Comparison of ENCODE assay signal across 31 cellular contexts in genomic region chr17:13590441-13590840, GRCh38. TPM values are rescaled to one million over a fixed set of nuclear protein-coding genes. Genes with fewer than 3 reads are reported as not detected.
DNase-seq lines count a peak whose midpoint lies in the region; ATAC-seq and TF ChIP-seq lines count a peak whose summit lies in the region.
"Had no signal": no experiment of that assay in that cellular context is flagged by ENCODE, and none has a peak within 500 bp of the region (broad histone marks: within the 10 kb centered on the region; RNA-seq: fewer than 3 reads in every experiment).

No MANE protein-coding gene starts in this region.

- TF ChIP-seq CTCF in HFFc6 (IDR thresholded peaks at IDR 0.05) = no peak
- no peak for TF ChIP-seq CTCF in WTC11 (IDR thresholded peaks at IDR 0.05)
- no peak for TF ChIP-seq CTCF in prostate gland (IDR thresholded peaks at IDR 0.05)

- intact Hi-C loops in prostate gland (cut with DNase I) = loop anchor here (5.0 kb wide), 1 partner anchor 253 kb away; no protein-coding TSS in a partner anchor

- WGBS in prostate gland = 95% methylated on average over 1 of the region's 1 CpG

- POLR2A ChIA-PET in WTC11 (lab: Charles Lee) = no interaction called here

- peak overlapping the region; percentile 68 for H3K27ac Mint-ChIP-seq in HFFc6
- 0 out of 2 replicates have a peak overlapping the region, but pooled peaks have one; percentile 22 for H3K27ac Mint-ChIP-seq in WTC11
- H3K27ac Mint-ChIP-seq: activated CD4-positive, alpha-beta memory T cell treated with anti-CD3 and anti-CD28 coated beads for 36 hours; activated naive CD4-positive, alpha-beta T cell treated with anti-CD3 and anti-CD28 coated beads, Interleukin-2, amount 10 ng/mL, durations not matched to agents 7 days and 5 days had no signal

- H3K4me1 ChIP-seq in prostate gland (replicated peaks) = no peaks in the 10 kb centered on the region
- H3K4me1 ChIP-seq: Caco-2, colonic mucosa, sigmoid colon, tibial nerve had no signal

- H3K4me3 Mint-ChIP-seq in HFFc6 = peak overlapping the region; percentile 68
- H3K4me3 Mint-ChIP-seq in WTC11 = no peak overlapping the region
- H3K4me3 Mint-ChIP-seq: activated CD4-positive, alpha-beta memory T cell treated with anti-CD3 and anti-CD28 coated beads for 36 hours; activated naive CD4-positive, alpha-beta T cell treated with anti-CD3 and anti-CD28 coated beads, Interleukin-2, amount 10 ng/mL, durations not matched to agents 7 days and 5 days had no signal

- H3K9me3 ChIP-seq in prostate gland = no peaks in the 10 kb centered on the region
- H3K9me3 ChIP-seq: Caco-2, colonic mucosa, psoas muscle, sigmoid colon, tibial nerve had no signal

- H3K27ac ChIP-seq in prostate gland = no peak overlapping the region
- H3K27ac ChIP-seq: C4-2B, colonic mucosa, psoas muscle, sigmoid colon, tibial nerve had no signal

- H3K36me3 Mint-ChIP-seq in HFFc6 (ENCODE audit: low read depth) (peaks cover 30% of the 10 kb centered on the region), WTC11 (peaks cover 4% of the 10 kb centered on the region)
- H3K36me3 Mint-ChIP-seq: activated CD4-positive, alpha-beta memory T cell treated with anti-CD3 and anti-CD28 coated beads for 36 hours; activated naive CD4-positive, alpha-beta T cell treated with anti-CD3 and anti-CD28 coated beads, Interleukin-2, amount 10 ng/mL, durations not matched to agents 7 days and 5 days had no signal

- H3K27me3 ChIP-seq in prostate gland (replicated peaks; ENCODE audit: insufficient read depth) = no peaks in the 10 kb centered on the region
- H3K27me3 ChIP-seq in H7 (ENCODE audit: control insufficient read depth, insufficient read depth, low read length) = no peaks in the 10 kb centered on the region
- H3K27me3 ChIP-seq: colonic mucosa, sigmoid colon, tibial nerve had no signal

- H3K36me3 ChIP-seq in prostate gland = no peaks in the 10 kb centered on the region
- no peaks in the 10 kb centered on the region for H3K36me3 ChIP-seq in H7 (replicated peaks; ENCODE audit: control insufficient read depth, insufficient read depth, low read length)
- H3K36me3 ChIP-seq: colonic mucosa, sigmoid colon, tibial nerve had no signal

- no peaks in the 10 kb centered on the region; the same call in 1 of the 2 replicates for H3K27me3 Mint-ChIP-seq in HFFc6 (ENCODE audit: insufficient read depth)
- no peaks in the 10 kb centered on the region for H3K27me3 Mint-ChIP-seq in WTC11 (ENCODE audit: low read depth)
- H3K27me3 Mint-ChIP-seq: activated naive CD4-positive, alpha-beta T cell treated with anti-CD3 and anti-CD28 coated beads, Interleukin-2, amount 10 ng/mL, durations not matched to agents 7 days and 5 days had no signal

- ATAC-seq in WTC11 = no peak
- ATAC-seq: K562, left ventricle myocardium superior, psoas muscle, Right ventricle myocardium inferior had no signal

- H3K9me3 Mint-ChIP-seq in HFFc6 = no peaks in the 10 kb centered on the region
- peaks cover 8% of the 10 kb centered on the region; the same call in 1 of the 2 replicates for H3K9me3 Mint-ChIP-seq in WTC11
- H3K9me3 Mint-ChIP-seq: activated CD4-positive, alpha-beta memory T cell treated with anti-CD3 and anti-CD28 coated beads for 36 hours; activated naive CD4-positive, alpha-beta T cell treated with anti-CD3 and anti-CD28 coated beads, Interleukin-2, amount 10 ng/mL, durations not matched to agents 7 days and 5 days had no signal

- H3K4me1 Mint-ChIP-seq in HFFc6 (ENCODE audit: low read depth) (peaks cover 90% of the 10 kb centered on the region), WTC11 (peaks cover 36% of the 10 kb centered on the region)

- no peak for DNase-seq in HFFc6
- no peak for DNase-seq in WTC11 (ENCODE audit: low spot score)
- peak; percentile 60 for DNase-seq in kidney tubule cell (ENCODE audit: low spot score)
- no peak for DNase-seq in prostate gland (ENCODE audit: low spot score)
- no peak for DNase-seq in H7
- no peak for DNase-seq in globus pallidus (ENCODE audit: low spot score)
- no peak for DNase-seq in NCI-H1930 (lab: John Stamatoyannopoulos, UW)
- DNase-seq: activated CD4-positive, alpha-beta memory T cell treated with anti-CD3 and anti-CD28 coated beads for 36 hours; activated CD4-positive, CD25-positive, alpha-beta regulatory T cell treated with anti-CD3 and anti-CD28 coated beads, Interleukin-2, amount 50 U/mL, for 72 hours; activated naive CD4-positive, alpha-beta T cell treated with anti-CD3 and anti-CD28 coated beads, Interleukin-2, amount 10 ng/mL, durations not matched to agents 7 days and 5 days; Caco-2; colonic mucosa; DMS53; effector CD4-positive, alpha-beta T cell; GDM1; glutamatergic neuron; islet precursor cell; left ventricle myocardium superior; NCI-H1105; NCI-H187; NCI-H2171 treated with DMSO at 0.1 percent for 48 hours; NCI-H510A; psoas muscle; sigmoid colon; stimulated activated CD4-positive, alpha-beta T cell treated with anti-CD3 and anti-CD28 coated beads, Interleukin-15, amount 100 ng/mL, for 24 hours; stimulated activated CD4-positive, alpha-beta T cell treated with anti-CD3 and anti-CD28 coated beads, Interleukin-4, amount 100 ng/mL, for 4 hours; T-helper 2 cell had no signal

- CTCF ChIA-PET in WTC11 (lab: Charles Lee) = interaction anchor here (0.6 to 1.4 kb wide), 3 partner anchors 15 to 1541 kb away, joined by 3 read pairs; no protein-coding TSS in a partner anchor

- no peak for TF ChIP-seq POLR2A in prostate gland (IDR thresholded peaks at IDR 0.05)

- H3K4me3 ChIP-seq in prostate gland = no peak overlapping the region
- no peak overlapping the region for H3K4me3 ChIP-seq in H7 (ENCODE audit: insufficient read depth, low read depth, low read length)
- H3K4me3 ChIP-seq: colonic mucosa, K562, psoas muscle, sigmoid colon, tibial nerve had no signal

TF ChIP-seq in WTC11, 78 proteins besides CTCF, POLR2A, EP300 and RAD21 (continues in another document):
- TF ChIP-seq ELF4 (CRISPR knock-in tag; IDR thresholded peaks at IDR 0.05; ENCODE audit: low read depth) = no peak
- no peak for TF ChIP-seq E2F4 (CRISPR knock-in tag; IDR thresholded peaks at IDR 0.05; ENCODE audit: borderline replicate concordance, low read depth)
- TF ChIP-seq ZSCAN18 (CRISPR knock-in tag; IDR thresholded peaks at IDR 0.05) = no peak
- no peak for TF ChIP-seq ARID4B (CRISPR knock-in tag; IDR thresholded peaks at IDR 0.05; ENCODE audit: borderline replicate concordance)
- no peak for TF ChIP-seq ZNF121 (CRISPR knock-in tag; IDR thresholded peaks at IDR 0.05)
- TF ChIP-seq FOXK1 (CRISPR knock-in tag; IDR thresholded peaks at IDR 0.05) = no peak
- TF ChIP-seq SP1 (CRISPR knock-in tag; conservative IDR thresholded peaks at IDR 0.05) = no peak

RNA-seq across cellular contexts. Expression of gene HS3ST3A1, which starts 11.3 kb away (rescaled TPM):
- 10 to 100 TPM; 29.4 to 45.8 (median 36.5) TPM for total RNA-seq in HFFc6 (2021; fragmentation: NEBNext Ultra II Directional; extraction: Animal tissue kit (Norgen Biotek cat#: 25700))
- total RNA-seq in WTC11 (2021) = 5.2 to 9.7 TPM (median 5.9 TPM) in 3 replicates
- total RNA-seq in prostate gland = 10 to 100 TPM in 1 of 2 donors, 1 to 10 TPM in 1; 3.1 to 14.3 TPM
- total RNA-seq in H7 (2014; rRNA removed; shearing (Covaris generic)) = 10.4 and 11.5 TPM in 2 replicates
- total RNA-seq: Caco-2 had no signal
